In the genomic region with DNA sequence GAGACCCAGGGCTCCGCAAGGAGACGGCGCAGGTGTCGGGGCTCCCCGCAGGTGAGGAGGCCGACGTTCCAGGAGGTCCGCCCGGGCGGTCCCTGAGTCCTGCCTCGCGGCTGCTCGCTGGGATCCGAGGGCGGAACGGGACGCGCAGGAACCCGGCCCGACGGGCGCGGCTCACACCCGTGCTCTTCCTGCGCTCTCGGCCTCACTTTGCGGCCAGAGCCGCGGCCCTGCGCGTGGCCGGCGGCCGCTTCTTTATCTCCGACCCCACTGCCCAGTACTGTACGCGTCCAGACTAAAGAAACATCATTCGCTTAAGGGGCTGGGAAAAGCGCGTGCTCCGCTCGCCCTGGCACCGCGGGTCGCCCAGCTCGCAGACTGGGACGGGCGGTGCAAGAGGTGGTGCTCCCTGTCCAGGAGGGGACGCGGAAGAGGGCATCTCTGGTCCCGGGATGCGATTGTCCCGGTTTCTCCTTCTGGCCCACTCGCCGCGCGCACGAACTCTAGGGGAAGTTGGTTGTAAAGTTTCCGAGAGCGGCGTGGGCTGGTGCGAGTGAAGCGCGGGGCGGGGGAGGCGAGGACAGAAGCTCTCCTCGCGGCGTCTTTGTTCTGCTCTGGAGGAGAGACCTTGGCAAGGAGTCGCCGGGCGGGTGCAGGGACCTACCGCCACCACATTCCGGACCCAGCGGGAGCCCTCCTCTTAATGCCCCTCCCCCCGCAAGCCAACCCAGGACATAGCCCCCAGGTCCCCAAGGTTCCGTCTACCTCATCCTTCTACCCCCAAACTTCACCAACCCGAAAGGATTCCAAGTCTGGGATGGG, we compare ENCODE assay signal across 8 cellular contexts.
DNase-seq lines count a peak whose midpoint lies in the region; ATAC-seq and TF ChIP-seq lines count a peak whose summit lies in the region.

No MANE protein-coding gene starts in this region.

- H3K36me3 ChIP-seq in heart right ventricle: no peaks in the 10 kb centered on the region

- peaks cover 0 to 70% (median 38%) of the 10 kb centered on the region in 7 donors for H3K27me3 ChIP-seq in heart right ventricle

- WGBS in heart right ventricle, 2 donors: 2 to 4% methylated on average over 76 to 78 of the region's 78 CpGs

- H3K9me3 Mint-ChIP-seq in T-cell: no peaks in the 10 kb centered on the region

- H3K27me3 Mint-ChIP-seq in T-cell: peaks cover 53 to 70% of the 10 kb centered on the region in 2 donors

- H3K9me3 ChIP-seq in heart right ventricle: no peaks in the 10 kb centered on the region

- peak in 1 of 9 donors; percentile 11 for TF ChIP-seq CTCF in heart right ventricle (IDR thresholded peaks at IDR 0.05)

- peak overlapping the region in 8 of 10 donors; percentile 24 to 72 (median 50) for H3K27ac ChIP-seq in heart right ventricle

- H3K4me1 Mint-ChIP-seq in T-cell: peaks cover 28 to 40% (median 33%) of the 10 kb centered on the region in 3 donors

- CTCF ChIA-PET in T-cell (lab: Charles Lee): no interaction called here

- no peaks in the 10 kb centered on the region for H3K36me3 Mint-ChIP-seq in T-cell

- H3K4me3 Mint-ChIP-seq in T-cell: peak overlapping the region in 2 of 3 donors; percentile 13 to 74

- DNase-seq in NCI-H524 (lab: John Stamatoyannopoulos, UW) (peak; percentile 7 to 25), NCI-H524 treated with DMSO at 0.1 percent for 48 hours (lab: John Stamatoyannopoulos, UW) (no peak), T-cell (peak in 2 of 34 experiments; percentile 2 to 7), heart right ventricle (peak; percentile 36), retina (peak; percentile 87), NCI-H1436 (lab: John Stamatoyannopoulos, UW) (no peak)

- ATAC-seq in T-cell (replicated peaks in 1 of 4) (peak in 1 of 4 experiments; percentile 51), heart right ventricle (peak; percentile 58 to 81 (median 60)), HG03280 (IDR thresholded peaks at IDR 0.05; ENCODE audit: unreplicated experiment) (no peak), HG03565 (IDR thresholded peaks at IDR 0.05; ENCODE audit: unreplicated experiment) (no peak)

- no peak overlapping the region for H3K27ac Mint-ChIP-seq in T-cell

- peaks cover 0 to 31% (median 23%) of the 10 kb centered on the region in 9 donors for H3K4me1 ChIP-seq in heart right ventricle

- POLR2A ChIA-PET in T-cell (lab: Charles Lee): no interaction called here

- peak overlapping the region; percentile 36 to 79 (median 60) for H3K4me3 ChIP-seq in heart right ventricle

- intact Hi-C loops in heart right ventricle (cut with DNase I): loop anchor here in 4 of 10 donors (5.0 to 10.0 kb wide), 3 partner anchors 67 to 72 kb away; a partner anchor contains a TSS

Comparison
In these comparisons a context has a peak if more than half of its experiments do, and no peak if none do; other contexts are left out.
1. DNase-seq: peak in NCI-H524 (2 of 2), heart right ventricle (2 of 2) and retina (single experiment); none in NCI-H524 treated with DMSO at 0.1 percent for 48 hours (single experiment) and NCI-H1436 (single experiment).
2. ATAC-seq: peak in heart right ventricle (8 of 8); none in HG03280 (single experiment) and HG03565 (single experiment).